1 cellular context compared by ENCODE assay signal in genomic region chr7:43674559-43675436, GRCh38.
TF ChIP-seq lines count a peak whose summit lies in the region.

No MANE protein-coding gene starts in this region.

TF ChIP-seq in K562, 482 proteins besides CTCF, POLR2A, EP300 and RAD21 (continued from another document and continues in another):
- TF ChIP-seq ARID3A (IDR thresholded peaks at IDR 0.05; ENCODE audit: borderline replicate concordance, low read depth, low read length) = no peak
- peak; percentile 91 for TF ChIP-seq BCOR (IDR thresholded peaks at IDR 0.05)
- no peak for TF ChIP-seq ETV1 (tag; conservative IDR thresholded peaks at IDR 0.05; ENCODE audit: low read depth)
- TF ChIP-seq ZNF263 (CRISPR knock-in tag; IDR thresholded peaks at IDR 0.05; ENCODE audit: borderline replicate concordance) = no peak
- TF ChIP-seq PHF21A (IDR thresholded peaks at IDR 0.05; ENCODE audit: borderline replicate concordance, low read depth) = no peak
- no peak for TF ChIP-seq ZNF696 (CRISPR knock-in tag; conservative IDR thresholded peaks at IDR 0.05)
- TF ChIP-seq LARP7 (IDR thresholded peaks at IDR 0.05) = no peak
- no peak for TF ChIP-seq IRF1 (CRISPR knock-in tag; IDR thresholded peaks at IDR 0.05; ENCODE audit: borderline replicate concordance)
- TF ChIP-seq CAMTA2 (CRISPR knock-in tag; conservative IDR thresholded peaks at IDR 0.05) = no peak
- TF ChIP-seq RBM14 (IDR thresholded peaks at IDR 0.05; ENCODE audit: borderline replicate concordance, insufficient read depth, low read depth, low read length) = no peak
- peak; percentile 81 for TF ChIP-seq BACH1 (tag; IDR thresholded peaks at IDR 0.05)
- TF ChIP-seq SMAD3 (CRISPR knock-in tag; conservative IDR thresholded peaks at IDR 0.05) = no peak
- TF ChIP-seq PHTF2 (CRISPR knock-in tag; IDR thresholded peaks at IDR 0.05) = no peak
- TF ChIP-seq BDP1 (IDR thresholded peaks at IDR 0.05; ENCODE audit: insufficient read depth, insufficient read length) = no peak
- TF ChIP-seq SFPQ (IDR thresholded peaks at IDR 0.05; ENCODE audit: low read depth, low read length) = no peak
- no peak for TF ChIP-seq ZNF431 (CRISPR knock-in tag; IDR thresholded peaks at IDR 0.05)
- TF ChIP-seq PHF20 (IDR thresholded peaks at IDR 0.05; ENCODE audit: partially characterized antibody) = no peak
- TF ChIP-seq ZNF280B (CRISPR knock-in tag; IDR thresholded peaks at IDR 0.05) = no peak
- TF ChIP-seq HNRNPK (IDR thresholded peaks at IDR 0.05; ENCODE audit: low read depth, low read length, poor library complexity, severe bottlenecking) = no peak
- TF ChIP-seq ZNF121 (CRISPR knock-in tag; conservative IDR thresholded peaks at IDR 0.05) = no peak
- TF ChIP-seq MCM2 (IDR thresholded peaks at IDR 0.05; ENCODE audit: low read depth) = no peak
- TF ChIP-seq ZNF609 (CRISPR knock-in tag; IDR thresholded peaks at IDR 0.05; ENCODE audit: borderline replicate concordance) = no peak
- TF ChIP-seq ID3 (CRISPR knock-in tag; IDR thresholded peaks at IDR 0.05) = no peak
- no peak for TF ChIP-seq ID3 (tag; IDR thresholded peaks at IDR 0.05)
- TF ChIP-seq NFATC3 (IDR thresholded peaks at IDR 0.05) = no peak
- peak; percentile 90 for TF ChIP-seq MAFG (tag; conservative IDR thresholded peaks at IDR 0.05)
- peak; percentile 71 for TF ChIP-seq ARID1B (IDR thresholded peaks at IDR 0.05)
- TF ChIP-seq PTTG1 (tag; IDR thresholded peaks at IDR 0.05; ENCODE audit: low read depth) = no peak
- TF ChIP-seq NR2C1 (IDR thresholded peaks at IDR 0.05) = no peak
- no peak; the same call in 1 of the 2 replicates for TF ChIP-seq NR2C1 (tag; IDR thresholded peaks at IDR 0.05)
- TF ChIP-seq SMAD4 (CRISPR knock-in tag; conservative IDR thresholded peaks at IDR 0.05) = no peak
- TF ChIP-seq ZSCAN29 (IDR thresholded peaks at IDR 0.05) = no peak
- TF ChIP-seq EP400 (IDR thresholded peaks at IDR 0.05) = peak; percentile 46
- TF ChIP-seq NKRF (IDR thresholded peaks at IDR 0.05; ENCODE audit: borderline replicate concordance) = no peak
- no peak for TF ChIP-seq HDAC8 (tag; IDR thresholded peaks at IDR 0.05)
- no peak for TF ChIP-seq ZSCAN32 (CRISPR knock-in tag; IDR thresholded peaks at IDR 0.05)
- TF ChIP-seq MIER1 (IDR thresholded peaks at IDR 0.05; ENCODE audit: low read depth) = no peak
- TF ChIP-seq FOXJ2 (tag; IDR thresholded peaks at IDR 0.05) = peak; percentile 40; the same call in 1 of the 2 replicates
- no peak for TF ChIP-seq CREBBP (IDR thresholded peaks at IDR 0.05; ENCODE audit: low read depth, low read length)
- no peak for TF ChIP-seq THRB (CRISPR knock-in tag; conservative IDR thresholded peaks at IDR 0.05)
- peak in 1 of 2 experiments; percentile 54; a peak in 2 of 4 replicates for TF ChIP-seq FOXA3 (CRISPR knock-in tag; conservative IDR thresholded peaks at IDR 0.05 in 1 of 2, IDR thresholded peaks at IDR 0.05 in 1 of 2)
- TF ChIP-seq ZBED1 (IDR thresholded peaks at IDR 0.05) = no peak
- no peak for TF ChIP-seq ZBTB7A (IDR thresholded peaks at IDR 0.05; ENCODE audit: borderline replicate concordance, control insufficient read depth, low read depth, low read length)
- no peak for TF ChIP-seq MBD1 (CRISPR knock-in tag; IDR thresholded peaks at IDR 0.05)
- TF ChIP-seq YY1 (IDR thresholded peaks at IDR 0.05; ENCODE audit: borderline replicate concordance in 1 of 3, control insufficient read depth in 1 of 3, extremely low read depth in 1 of 3, insufficient read depth in 3 of 3, insufficient read length in 1 of 3, insufficient replicate concordance in 2 of 3, low read depth in 1 of 3, low read length in 2 of 3) = no peak
- TF ChIP-seq SUPT5H (IDR thresholded peaks at IDR 0.05) = no peak
- no peak for TF ChIP-seq CBX1 (IDR thresholded peaks at IDR 0.05; ENCODE audit: low read depth)
- no peak for TF ChIP-seq PURB (CRISPR knock-in tag; IDR thresholded peaks at IDR 0.05; ENCODE audit: low read depth)
- TF ChIP-seq EGR1 (conservative IDR thresholded peaks at IDR 0.05) = no peak
- TF ChIP-seq STAT5A (IDR thresholded peaks at IDR 0.05; ENCODE audit: borderline replicate concordance, low read length) = no peak
- no peak for TF ChIP-seq ZNF232 (CRISPR knock-in tag; IDR thresholded peaks at IDR 0.05)
- no peak for TF ChIP-seq PYGO2 (tag; IDR thresholded peaks at IDR 0.05)
- TF ChIP-seq TRIM24 (IDR thresholded peaks at IDR 0.05) = peak; percentile 38 to 75; a peak in 2 of 4 replicates
- no peak for TF ChIP-seq NFYB (IDR thresholded peaks at IDR 0.05; ENCODE audit: extremely low read depth, insufficient read length)
- no peak for TF ChIP-seq RB1 (IDR thresholded peaks at IDR 0.05; ENCODE audit: low read depth)
- no peak for TF ChIP-seq HNRNPH1 (optimal IDR thresholded peaks at IDR 0.05; ENCODE audit: low read depth, low read length)
- TF ChIP-seq SMARCC2 (IDR thresholded peaks at IDR 0.05; ENCODE audit: low read depth) = peak; percentile 42; the same call in 1 of the 2 replicates
- no peak for TF ChIP-seq POLR3G (IDR thresholded peaks at IDR 0.05; ENCODE audit: extremely low read depth, insufficient read length, insufficient replicate concordance)
- TF ChIP-seq SLC30A9 (CRISPR knock-in tag; IDR thresholded peaks at IDR 0.05) = no peak
- no peak for TF ChIP-seq ZNF583 (CRISPR knock-in tag; IDR thresholded peaks at IDR 0.05)
- TF ChIP-seq PTBP1 (IDR thresholded peaks at IDR 0.05; ENCODE audit: low read depth, low read length) = no peak
